Comparison of ENCODE assay signal across 1 cellular context in the genomic region with DNA sequence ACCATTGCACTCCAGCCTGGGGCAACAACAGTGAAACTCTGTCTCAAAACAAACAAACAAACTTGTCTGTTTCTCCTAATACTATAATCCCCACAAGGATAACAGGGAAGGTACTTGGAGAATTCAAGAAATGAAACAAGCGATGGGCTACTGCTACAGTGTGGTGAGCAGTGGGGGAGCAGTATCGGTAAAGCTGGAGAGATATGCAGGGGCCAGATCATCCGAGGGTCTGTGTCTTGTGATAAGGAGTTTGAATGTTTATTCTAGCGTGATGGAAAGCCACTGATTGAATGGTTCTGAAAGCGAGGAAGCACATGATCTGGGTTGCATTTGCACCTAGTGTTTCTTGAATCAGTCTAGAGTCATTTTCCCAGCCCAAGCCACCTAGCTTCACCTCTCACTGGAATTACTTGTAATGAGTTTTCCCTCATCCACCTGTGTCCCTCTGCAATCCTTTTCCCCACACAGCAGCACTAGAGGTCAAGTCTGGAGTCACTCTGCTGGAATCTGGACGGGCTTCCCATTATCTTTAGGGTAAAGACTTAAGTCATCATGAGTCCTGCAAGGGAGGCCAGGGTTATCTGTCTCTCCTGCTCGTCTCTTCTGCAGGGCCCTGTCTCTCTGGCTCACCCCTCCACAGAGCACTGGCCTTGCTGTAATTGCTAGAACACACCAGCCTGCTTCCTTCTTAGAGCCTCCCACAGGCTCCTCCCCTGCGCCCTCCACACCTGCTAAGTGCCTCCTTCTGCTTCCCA.
TF ChIP-seq lines count a peak whose summit lies in the region.

No MANE protein-coding gene starts in this region.

TF ChIP-seq in HepG2, 621 proteins besides CTCF, POLR2A, EP300 and RAD21 (continued from another document):
- TF ChIP-seq, protein P1, sequence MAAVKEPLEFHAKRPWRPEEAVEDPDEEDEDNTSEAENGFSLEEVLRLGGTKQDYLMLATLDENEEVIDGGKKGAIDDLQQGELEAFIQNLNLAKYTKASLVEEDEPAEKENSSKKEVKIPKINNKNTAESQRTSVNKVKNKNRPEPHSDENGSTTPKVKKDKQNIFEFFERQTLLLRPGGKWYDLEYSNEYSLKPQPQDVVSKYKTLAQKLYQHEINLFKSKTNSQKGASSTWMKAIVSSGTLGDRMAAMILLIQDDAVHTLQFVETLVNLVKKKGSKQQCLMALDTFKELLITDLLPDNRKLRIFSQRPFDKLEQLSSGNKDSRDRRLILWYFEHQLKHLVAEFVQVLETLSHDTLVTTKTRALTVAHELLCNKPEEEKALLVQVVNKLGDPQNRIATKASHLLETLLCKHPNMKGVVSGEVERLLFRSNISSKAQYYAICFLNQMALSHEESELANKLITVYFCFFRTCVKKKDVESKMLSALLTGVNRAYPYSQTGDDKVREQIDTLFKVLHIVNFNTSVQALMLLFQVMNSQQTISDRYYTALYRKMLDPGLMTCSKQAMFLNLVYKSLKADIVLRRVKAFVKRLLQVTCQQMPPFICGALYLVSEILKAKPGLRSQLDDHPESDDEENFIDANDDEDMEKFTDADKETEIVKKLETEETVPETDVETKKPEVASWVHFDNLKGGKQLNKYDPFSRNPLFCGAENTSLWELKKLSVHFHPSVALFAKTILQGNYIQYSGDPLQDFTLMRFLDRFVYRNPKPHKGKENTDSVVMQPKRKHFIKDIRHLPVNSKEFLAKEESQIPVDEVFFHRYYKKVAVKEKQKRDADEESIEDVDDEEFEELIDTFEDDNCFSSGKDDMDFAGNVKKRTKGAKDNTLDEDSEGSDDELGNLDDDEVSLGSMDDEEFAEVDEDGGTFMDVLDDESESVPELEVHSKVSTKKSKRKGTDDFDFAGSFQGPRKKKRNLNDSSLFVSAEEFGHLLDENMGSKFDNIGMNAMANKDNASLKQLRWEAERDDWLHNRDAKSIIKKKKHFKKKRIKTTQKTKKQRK (IDR thresholded peaks at IDR 0.05; ENCODE audit: low read length): no peak
- no peak for TF ChIP-seq GZF1 (CRISPR knock-in tag; IDR thresholded peaks at IDR 0.05)
- no peak for TF ChIP-seq ZNF768 (CRISPR knock-in tag; IDR thresholded peaks at IDR 0.05)
- no peak for TF ChIP-seq HNRNPL (IDR thresholded peaks at IDR 0.05; ENCODE audit: low read depth, low read length)
- TF ChIP-seq NONO (IDR thresholded peaks at IDR 0.05): no peak
- no peak for TF ChIP-seq NONO (CRISPR knock-in tag; conservative IDR thresholded peaks at IDR 0.05)
- TF ChIP-seq RORA (CRISPR knock-in tag; IDR thresholded peaks at IDR 0.05): no peak
